In genomic region chr5:81776258-81776657, GRCh38 we compare ENCODE assay signal across 25 cellular contexts. TPM values are rescaled to one million over a fixed set of nuclear protein-coding genes. Genes with fewer than 3 reads are reported as not detected.
A peak's percentile ranks its signal among the peaks of the same experiment; 100 is the strongest.
DNase-seq lines count a peak whose midpoint lies in the region; ATAC-seq and TF ChIP-seq lines count a peak whose summit lies in the region.
"Had no signal": no experiment of that assay in that cellular context is flagged by ENCODE, and none has a peak within 500 bp of the region (broad histone marks: within the 10 kb centered on the region; RNA-seq: fewer than 3 reads in every experiment).

No MANE protein-coding gene starts in this region.

- TF ChIP-seq CTCF in Loucy (conservative IDR thresholded peaks at IDR 0.05; ENCODE audit: low read length) (no peak), neural progenitor cell (IDR thresholded peaks at IDR 0.05) (no peak)

- no peaks in the 10 kb centered on the region for H3K9me3 Mint-ChIP-seq in dendritic cell treated with granulocyte-macrophage colony-stimulating factor and Interleukin-4, amounts not matched to agents 40 ng/mL and 50 ng/mL, for 4 days
- peaks cover 8% of the 10 kb centered on the region for H3K9me3 Mint-ChIP-seq in neural progenitor cell
- peaks cover 0 to 4% (median 3%) of the 10 kb centered on the region in 3 donors for H3K9me3 Mint-ChIP-seq in T-cell
- H3K9me3 Mint-ChIP-seq: CD8-positive, alpha-beta T cell had no signal

- CTCF ChIA-PET in T-cell (lab: Charles Lee) = no interaction called here

- no peak overlapping the region for H3K4me3 ChIP-seq in Loucy (ENCODE audit: low read length, poor library complexity, severe bottlenecking)
- H3K4me3 ChIP-seq in neural progenitor cell = no peak overlapping the region
- H3K4me3 ChIP-seq: BLaER1 treated with 17β-estradiol and CSF1 and Interleukin-3, amounts not matched to agents 10 nM and 100 nM had no signal

- H3K9me2 ChIP-seq in Loucy (replicated peaks; ENCODE audit: low read depth, low read length) = no peaks in the 10 kb centered on the region
- H3K9me2 ChIP-seq: SK-N-SH had no signal

- H3K36me3 Mint-ChIP-seq in dendritic cell treated with granulocyte-macrophage colony-stimulating factor and Interleukin-4, amounts not matched to agents 40 ng/mL and 50 ng/mL, for 4 days (ENCODE audit: low read depth) = no peaks in the 10 kb centered on the region
- H3K36me3 Mint-ChIP-seq in neural progenitor cell (no peaks in the 10 kb centered on the region), T-cell (no peaks in the 10 kb centered on the region)
- H3K36me3 Mint-ChIP-seq: IgD-negative memory B cell had no signal

- H3K36me3 ChIP-seq in Loucy (ENCODE audit: insufficient read depth, low read length) (no peaks in the 10 kb centered on the region), neural progenitor cell (no peaks in the 10 kb centered on the region)
- H3K36me3 ChIP-seq: BLaER1 treated with 17β-estradiol and CSF1 and Interleukin-3, amounts not matched to agents 10 nM and 100 nM had no signal

- H3K79me2 ChIP-seq in Loucy (ENCODE audit: insufficient read depth, low read length) (no peaks in the 10 kb centered on the region), neural progenitor cell (ENCODE audit: low read depth) (no peaks in the 10 kb centered on the region)

- POLR2A ChIA-PET in T-cell (lab: Charles Lee) = no interaction called here

- H3K9ac ChIP-seq in Loucy (ENCODE audit: low read depth, low read length, poor library complexity, severe bottlenecking) = no peak overlapping the region
- H3K9ac ChIP-seq in neural progenitor cell = no peak overlapping the region
- H3K9ac ChIP-seq: BLaER1 treated with 17β-estradiol and CSF1 and Interleukin-3, amounts not matched to agents 10 nM and 100 nM; SK-N-SH had no signal

- no peak overlapping the region for H3K27ac ChIP-seq in neural progenitor cell
- H3K27ac ChIP-seq: BLaER1 treated with 17β-estradiol and CSF1 and Interleukin-3, amounts not matched to agents 10 nM and 100 nM had no signal

- H3K4me3 Mint-ChIP-seq in dendritic cell treated with granulocyte-macrophage colony-stimulating factor and Interleukin-4, amounts not matched to agents 40 ng/mL and 50 ng/mL, for 4 days = no peak overlapping the region
- H3K4me3 Mint-ChIP-seq in neural progenitor cell (no peak overlapping the region), T-cell (no peak overlapping the region)
- H3K4me3 Mint-ChIP-seq: CD8-positive, alpha-beta T cell; IgD-negative memory B cell had no signal

- peaks cover 43% of the 10 kb centered on the region for H3K4me1 ChIP-seq in Loucy (ENCODE audit: insufficient read depth, low read length, poor library complexity, severe bottlenecking)
- H3K4me1 ChIP-seq in neural progenitor cell = no peaks in the 10 kb centered on the region

- no peaks in the 10 kb centered on the region for H3K27me3 ChIP-seq in Loucy (ENCODE audit: insufficient read depth, low read length, poor library complexity, severe bottlenecking)
- H3K27me3 ChIP-seq in neural progenitor cell = no peaks in the 10 kb centered on the region
- H3K27me3 ChIP-seq: BLaER1 treated with 17β-estradiol and CSF1 and Interleukin-3, amounts not matched to agents 10 nM and 100 nM had no signal

- H3K4me2 ChIP-seq in Loucy (ENCODE audit: low read depth, low read length, poor library complexity, severe bottlenecking) (no peak overlapping the region), neural progenitor cell (no peak overlapping the region)
- H3K4me2 ChIP-seq: SK-N-SH had no signal

- DNase-seq in neural progenitor cell (ENCODE audit: low spot score) (no peak), 8988T (no peak), hypothalamus (lab: John Stamatoyannopoulos, UW) (no peak), T-cell (no peak), NCI-H187 treated with DMSO at 0.1 percent for 48 hours (lab: John Stamatoyannopoulos, UW) (no peak)
- DNase-seq: ACHN; CD8-positive, alpha-beta T cell; DMS53; GDM1; GOT3; Karpas-422; NCI-H1417 treated with DMSO at 0.1 percent for 48 hours; NCI-H187; NCI-H2107; NCI-H446 treated with DMSO at 0.1 percent for 48 hours; NCI-H526 treated with DMSO at 0.1 percent for 48 hours; NK-92 treated with Interleukin-12 subunit alpha and Interleukin-12 subunit beta, amount 100 ng/mL, for 24 hours; SIG-M5; SK-N-SH had no signal

- intact Hi-C loops in dendritic cell treated with granulocyte-macrophage colony-stimulating factor and Interleukin-4, amounts not matched to agents 40 ng/mL and 50 ng/mL, for 4 days (cut with micrococcal nuclease) = no loop called here

- H2AFZ ChIP-seq in Loucy (ENCODE audit: low read length) (0 out of 2 replicates have a peak overlapping the region, but pooled peaks have one; percentile 30), neural progenitor cell (replicated peaks) (peak overlapping the region; percentile 20)

- H3K4me1 Mint-ChIP-seq in dendritic cell treated with granulocyte-macrophage colony-stimulating factor and Interleukin-4, amounts not matched to agents 40 ng/mL and 50 ng/mL, for 4 days (ENCODE audit: low read depth) = peaks cover 18% of the 10 kb centered on the region
- peaks cover 14% of the 10 kb centered on the region for H3K4me1 Mint-ChIP-seq in neural progenitor cell
- H3K4me1 Mint-ChIP-seq in T-cell = peaks cover 24 to 26% (median 24%) of the 10 kb centered on the region in 3 donors

- H4K20me1 ChIP-seq in Loucy (ENCODE audit: insufficient read depth, low read length, poor library complexity, severe bottlenecking) (no peaks in the 10 kb centered on the region), neural progenitor cell (ENCODE audit: low read depth) (no peaks in the 10 kb centered on the region)
- H4K20me1 ChIP-seq: BLaER1 treated with 17β-estradiol and CSF1 and Interleukin-3, amounts not matched to agents 10 nM and 100 nM had no signal

- H3K9me3 ChIP-seq in Loucy (ENCODE audit: insufficient read depth, low read depth, low read length) = no peaks in the 10 kb centered on the region
- H3K9me3 ChIP-seq in neural progenitor cell (ENCODE audit: low read depth) = no peaks in the 10 kb centered on the region
- H3K9me3 ChIP-seq: SK-N-SH had no signal

- H3K27me3 Mint-ChIP-seq in dendritic cell treated with granulocyte-macrophage colony-stimulating factor and Interleukin-4, amounts not matched to agents 40 ng/mL and 50 ng/mL, for 4 days = no peaks in the 10 kb centered on the region
- H3K27me3 Mint-ChIP-seq in neural progenitor cell (ENCODE audit: insufficient read depth, low read depth) = peaks cover 2% of the 10 kb centered on the region
- H3K27me3 Mint-ChIP-seq in T-cell = peaks cover 3 to 5% of the 10 kb centered on the region in 2 donors
- H3K27me3 Mint-ChIP-seq: IgD-negative memory B cell had no signal

- peak overlapping the region; percentile 17 for H3K27ac Mint-ChIP-seq in dendritic cell treated with granulocyte-macrophage colony-stimulating factor and Interleukin-4, amounts not matched to agents 40 ng/mL and 50 ng/mL, for 4 days
- H3K27ac Mint-ChIP-seq in neural progenitor cell (no peak overlapping the region), T-cell (no peak overlapping the region)
- H3K27ac Mint-ChIP-seq: CD8-positive, alpha-beta T cell had no signal

- no peak for ATAC-seq in T-cell (replicated peaks in 1 of 4)
- ATAC-seq: CD8-positive, alpha-beta T cell; HCT116; Panc1 had no signal

- no peaks in the 10 kb centered on the region for H3F3A ChIP-seq in Loucy (ENCODE audit: low read depth)
- no peaks in the 10 kb centered on the region for H3F3A ChIP-seq in neural progenitor cell (ENCODE audit: low read depth)

RNA-seq across cellular contexts. Expression of gene SSBP2, which starts 25.4 kb away (rescaled TPM):
- 156 and 175 TPM in 2 replicates for total RNA-seq in neural progenitor cell (ENCODE audit: low replicate concordance)
- 10 to 100 TPM; 31.1 to 44.9 (median 35.8) TPM for total RNA-seq in T-cell
